ENCODE assay signal across 1 cellular context in genomic region chr5:115558388-115558956, GRCh38.
TF ChIP-seq lines count a peak whose summit lies in the region.

No MANE protein-coding gene starts in this region.

TF ChIP-seq in liver, 16 proteins besides CTCF, POLR2A, EP300 and RAD21 (continued from another document):
- TF ChIP-seq FOXA1 (IDR thresholded peaks at IDR 0.05) (peak; percentile 42), HNF4A (conservative IDR thresholded peaks at IDR 0.05) (peak; percentile 54 to 78), TAF1 (conservative IDR thresholded peaks at IDR 0.05) (no peak), ZBTB33 (IDR thresholded peaks at IDR 0.05) (peak; percentile 62)
TF ChIP-seq in liver: peak in this region for 11.
